ENCODE assay signal across 22 cellular contexts in genomic region chr11:110347660-110348059, GRCh38. TPM values are rescaled to one million over a fixed set of nuclear protein-coding genes. Genes with fewer than 3 reads are reported as not detected.
DNase-seq lines count a peak whose midpoint lies in the region; ATAC-seq, FAIRE-seq and TF ChIP-seq lines count a peak whose summit lies in the region.
"Had no signal": no experiment of that assay in that cellular context is flagged by ENCODE, and none has a peak within 500 bp of the region (broad histone marks: within the 10 kb centered on the region; RNA-seq: fewer than 3 reads in every experiment).

No MANE protein-coding gene starts in this region.

- H4K20me1 ChIP-seq in HepG2 (ENCODE audit: insufficient read depth, low read length) (no peaks in the 10 kb centered on the region), smooth muscle cell (ENCODE audit: low read depth) (no peaks in the 10 kb centered on the region)

- H3K9me3 Mint-ChIP-seq in activated CD4-positive, alpha-beta T cell treated with anti-CD3 and anti-CD28 coated beads for 36 hours (ENCODE audit: low read depth), result peaks cover 5% of the 10 kb centered on the region
- peaks cover 21% of the 10 kb centered on the region for H3K9me3 Mint-ChIP-seq in activated T-helper 1 cell treated with anti-CD3 and anti-CD28 coated beads, Interleukin-12 subunit alpha, Interleukin-12 subunit beta, Interleukin-2, Interleukin-4 antibody, amounts not matched to agents 30 ng/mL and 10 ng/mL and 1 ng/mL, durations not matched to agents 14 hours and 24 hours and 36 hours
- peaks cover 0 to 5% (median 0%) of the 10 kb centered on the region in 9 donors for H3K9me3 Mint-ChIP-seq in naive thymus-derived CD8-positive, alpha-beta T cell
- H3K9me3 Mint-ChIP-seq: CD4-positive, alpha-beta T cell had no signal

- H3K27me3 Mint-ChIP-seq in activated CD4-positive, alpha-beta T cell treated with anti-CD3 and anti-CD28 coated beads for 36 hours, result no peaks in the 10 kb centered on the region
- H3K27me3 Mint-ChIP-seq in activated T-helper 1 cell treated with anti-CD3 and anti-CD28 coated beads, Interleukin-12 subunit alpha, Interleukin-12 subunit beta, Interleukin-2, Interleukin-4 antibody, amounts not matched to agents 30 ng/mL and 10 ng/mL and 1 ng/mL, durations not matched to agents 14 hours and 24 hours and 36 hours (ENCODE audit: insufficient read depth), result no peaks in the 10 kb centered on the region
- peaks cover 0 to 5% (median 0%) of the 10 kb centered on the region in 5 donors for H3K27me3 Mint-ChIP-seq in naive thymus-derived CD8-positive, alpha-beta T cell
- H3K27me3 Mint-ChIP-seq: CD4-positive, alpha-beta T cell had no signal

- no peaks in the 10 kb centered on the region for H3K9me3 ChIP-seq in HepG2 (ENCODE audit: low read length)
- no peaks in the 10 kb centered on the region for H3K9me3 ChIP-seq in right lobe of liver
- H3K9me3 ChIP-seq in smooth muscle cell (replicated peaks; ENCODE audit: low read depth), result no peaks in the 10 kb centered on the region
- H3K9me3 ChIP-seq in heart left ventricle, result no peaks in the 10 kb centered on the region
- H3K9me3 ChIP-seq: BE2C, Caco-2, Peyer's patch had no signal

- H3K79me2 ChIP-seq in HepG2 (ENCODE audit: insufficient read depth, low read length), result no peaks in the 10 kb centered on the region
- H3K79me2 ChIP-seq in smooth muscle cell (ENCODE audit: low read depth), result no peaks in the 10 kb centered on the region

- H3K4me1 Mint-ChIP-seq in activated CD4-positive, alpha-beta T cell treated with anti-CD3 and anti-CD28 coated beads for 36 hours, result peaks cover 70% of the 10 kb centered on the region
- H3K4me1 Mint-ChIP-seq in activated T-helper 1 cell treated with anti-CD3 and anti-CD28 coated beads, Interleukin-12 subunit alpha, Interleukin-12 subunit beta, Interleukin-2, Interleukin-4 antibody, amounts not matched to agents 30 ng/mL and 10 ng/mL and 1 ng/mL, durations not matched to agents 14 hours and 24 hours and 36 hours (ENCODE audit: low read depth), result peaks cover 91% of the 10 kb centered on the region
- H3K4me1 Mint-ChIP-seq in naive thymus-derived CD8-positive, alpha-beta T cell, result peaks cover 0 to 24% (median 15%) of the 10 kb centered on the region in 4 donors

- no peak for DNase-seq in activated CD4-positive, alpha-beta T cell treated with anti-CD3 and anti-CD28 coated beads for 36 hours
- no peak for DNase-seq in activated CD4-positive, alpha-beta T cell treated with anti-CD3 and anti-CD28 coated beads, Interleukin-2, amount 50 U/mL, for 48 hours
- DNase-seq in HepG2 (ENCODE audit: low spot score) (no peak), right lobe of liver (no peak), smooth muscle cell (lab: John Stamatoyannopoulos, UW; ENCODE audit: unreplicated experiment) (no peak), heart left ventricle (no peak)
- no peak for DNase-seq in activated T-helper 1 cell treated with anti-CD3 and anti-CD28 coated beads, Interleukin-12 subunit alpha, Interleukin-12 subunit beta, Interleukin-2, Interleukin-4 antibody, amounts not matched to agents 30 ng/mL and 10 ng/mL and 1 ng/mL, durations not matched to agents 14 hours and 24 hours and 36 hours (ENCODE audit: low spot score)
- no peak for DNase-seq in naive thymus-derived CD8-positive, alpha-beta T cell
- DNase-seq: BE2C; CD4-positive, alpha-beta T cell; MV-4-11; NCI-H1417; NCI-H187; NCI-H2107; NCI-H510A; NCI-H748 treated with DMSO at 0.1 percent for 48 hours; NK-92 treated with Interleukin-12 subunit alpha and Interleukin-12 subunit beta, amount 100 ng/mL, for 24 hours; Peyer's patch had no signal

- no peak for TF ChIP-seq EP300 in HepG2 (IDR thresholded peaks at IDR 0.05; ENCODE audit: low read depth in 2 of 2, low read length in 2 of 2)
- no peak for TF ChIP-seq EP300 in HepG2 (CRISPR knock-in tag; IDR thresholded peaks at IDR 0.05; ENCODE audit: borderline replicate concordance)

- no peak for FAIRE-seq in HepG2 (lab: Jason Lieb, UNC)
- FAIRE-seq: G401.6, H54 had no signal

- no peaks in the 10 kb centered on the region for H3K27me3 ChIP-seq in HepG2 (ENCODE audit: control insufficient read depth in 1 of 2, insufficient read depth in 2 of 2, low read length in 2 of 2)
- no peaks in the 10 kb centered on the region for H3K27me3 ChIP-seq in right lobe of liver
- H3K27me3 ChIP-seq in smooth muscle cell (ENCODE audit: low read depth), result no peaks in the 10 kb centered on the region
- no peaks in the 10 kb centered on the region for H3K27me3 ChIP-seq in heart left ventricle
- H3K27me3 ChIP-seq: Peyer's patch had no signal

- H3F3A ChIP-seq in smooth muscle cell (ENCODE audit: low read depth), result no peaks in the 10 kb centered on the region

- intact Hi-C loops in activated CD4-positive, alpha-beta T cell treated with anti-CD3 and anti-CD28 coated beads for 36 hours (cut with DNase I, micrococcal nuclease), result loop anchor here (5.0 to 10.0 kb wide), 6 partner anchors 35 to 1613 kb away; partner anchors contain the start of genes DIXDC1 (in 1 of the 2) and ZC3H12C (in 1 of the 2)
- intact Hi-C loops in HepG2 (cut with micrococcal nuclease; ENCODE audit: unreplicated experiment), result no loop called here
- intact Hi-C loops in right lobe of liver (cut with DNase I), result no loop called here
- intact Hi-C loops in activated T-helper 1 cell treated with anti-CD3 and anti-CD28 coated beads, Interleukin-12 subunit alpha, Interleukin-12 subunit beta, Interleukin-2, Interleukin-4 antibody, amounts not matched to agents 30 ng/mL and 10 ng/mL and 1 ng/mL, durations not matched to agents 14 hours and 24 hours and 36 hours (cut with micrococcal nuclease), result loop anchor here (2.0 to 10.0 kb wide), 4 partner anchors 257 to 1590 kb away; partner anchors contain the start of gene DIXDC1
- intact Hi-C loops in heart left ventricle (cut with DNase I), result no loop called here

- peaks cover 9% of the 10 kb centered on the region for H3K36me3 Mint-ChIP-seq in activated CD4-positive, alpha-beta T cell treated with anti-CD3 and anti-CD28 coated beads for 36 hours (ENCODE audit: low read depth)
- peaks cover 22% of the 10 kb centered on the region for H3K36me3 Mint-ChIP-seq in activated T-helper 1 cell treated with anti-CD3 and anti-CD28 coated beads, Interleukin-12 subunit alpha, Interleukin-12 subunit beta, Interleukin-2, Interleukin-4 antibody, amounts not matched to agents 30 ng/mL and 10 ng/mL and 1 ng/mL, durations not matched to agents 14 hours and 24 hours and 36 hours (ENCODE audit: low read depth)
- H3K36me3 Mint-ChIP-seq in naive thymus-derived CD8-positive, alpha-beta T cell, result no peaks in the 10 kb centered on the region

- no peak overlapping the region for H3K4me2 ChIP-seq in HepG2 (ENCODE audit: low read depth, low read length)
- no peak overlapping the region for H3K4me2 ChIP-seq in smooth muscle cell

- H3K9ac ChIP-seq in HepG2 (ENCODE audit: insufficient read depth, low read depth, low read length) (no peak overlapping the region), smooth muscle cell (ENCODE audit: low read depth) (no peak overlapping the region)
- H3K9ac ChIP-seq: KMS-11 had no signal

- H3K27ac ChIP-seq in HepG2 (ENCODE audit: extremely low read length, insufficient read depth, low read length), result no peak overlapping the region
- H3K27ac ChIP-seq in right lobe of liver, result no peak overlapping the region
- H3K27ac ChIP-seq in smooth muscle cell (ENCODE audit: low read depth), result peak overlapping the region; percentile 92
- H3K27ac ChIP-seq in heart left ventricle, result no peak overlapping the region
- H3K27ac ChIP-seq: Peyer's patch had no signal

- TF ChIP-seq CTCF in HepG2 (CRISPR knock-in tag; IDR thresholded peaks at IDR 0.05) (no peak), right lobe of liver (IDR thresholded peaks at IDR 0.05) (no peak), smooth muscle cell (IDR thresholded peaks at IDR 0.05; ENCODE audit: borderline replicate concordance, insufficient read depth, poor library complexity, severe bottlenecking) (no peak), heart left ventricle (IDR thresholded peaks at IDR 0.05) (no peak)

- no TSS peak for BruUV-seq in HepG2 (replicated peaks; lab: Mats Ljungman, UMichigan)

- no peak for ATAC-seq in activated CD4-positive, alpha-beta T cell treated with anti-CD3 and anti-CD28 coated beads for 36 hours
- ATAC-seq in HepG2 (no peak), right lobe of liver (no peak), heart left ventricle (no peak)
- no peak for ATAC-seq in naive thymus-derived CD8-positive, alpha-beta T cell

- H3K4me3 ChIP-seq in HepG2 (replicated peaks in 1 of 3; ENCODE audit: insufficient read depth in 1 of 3, low read depth in 2 of 3, low read length in 3 of 3), result no peak overlapping the region
- no peak overlapping the region for H3K4me3 ChIP-seq in right lobe of liver
- H3K4me3 ChIP-seq in smooth muscle cell, result no peak overlapping the region
- H3K4me3 ChIP-seq in heart left ventricle, result no peak overlapping the region
- H3K4me3 ChIP-seq: Peyer's patch had no signal

- H3K27ac Mint-ChIP-seq in activated CD4-positive, alpha-beta T cell treated with anti-CD3 and anti-CD28 coated beads for 36 hours, result peak overlapping the region; percentile 98
- peak overlapping the region; percentile 98 for H3K27ac Mint-ChIP-seq in activated T-helper 1 cell treated with anti-CD3 and anti-CD28 coated beads, Interleukin-12 subunit alpha, Interleukin-12 subunit beta, Interleukin-2, Interleukin-4 antibody, amounts not matched to agents 30 ng/mL and 10 ng/mL and 1 ng/mL, durations not matched to agents 14 hours and 24 hours and 36 hours
- no peak overlapping the region for H3K27ac Mint-ChIP-seq in naive thymus-derived CD8-positive, alpha-beta T cell
- H3K27ac Mint-ChIP-seq: CD4-positive, alpha-beta T cell had no signal

- H2AFZ ChIP-seq in HepG2 (ENCODE audit: low read length), result no peak overlapping the region
- H2AFZ ChIP-seq in smooth muscle cell (ENCODE audit: low read depth), result no peak overlapping the region

- TF ChIP-seq POLR2A in HepG2 (IDR thresholded peaks at IDR 0.05; ENCODE audit: insufficient read depth in 1 of 2, low read depth in 2 of 2, low read length in 2 of 2), result no peak
- TF ChIP-seq POLR2A in right lobe of liver (IDR thresholded peaks at IDR 0.05), result no peak
- TF ChIP-seq POLR2A in heart left ventricle (IDR thresholded peaks at IDR 0.05), result no peak

- in situ Hi-C loops in HepG2 (cut with HindIII; ENCODE audit: extremely low pct_ligation_motif_present, low pct_unique_long_range_greater_than_20kb), result no loop called here

- no peaks in the 10 kb centered on the region for H3K36me3 ChIP-seq in HepG2 (replicated peaks in 1 of 2; ENCODE audit: control insufficient read depth in 1 of 2, insufficient read depth in 2 of 2, low read length in 2 of 2)
- H3K36me3 ChIP-seq in right lobe of liver, result no peaks in the 10 kb centered on the region
- no peaks in the 10 kb centered on the region for H3K36me3 ChIP-seq in smooth muscle cell (ENCODE audit: low read depth)
- no peaks in the 10 kb centered on the region for H3K36me3 ChIP-seq in heart left ventricle
- H3K36me3 ChIP-seq: BE2C, Peyer's patch had no signal

- H3K4me1 ChIP-seq in HepG2 (ENCODE audit: insufficient read depth, low read length), result peaks cover 9% of the 10 kb centered on the region; the same call in 1 of the 2 replicates
- H3K4me1 ChIP-seq in right lobe of liver, result peaks cover 0 to 15% (median 4%) of the 10 kb centered on the region in 4 donors
- peaks cover 10% of the 10 kb centered on the region for H3K4me1 ChIP-seq in smooth muscle cell (ENCODE audit: low read depth)
- H3K4me1 ChIP-seq in heart left ventricle, result peaks cover 0 to 28% (median 1%) of the 10 kb centered on the region in 12 donors
- H3K4me1 ChIP-seq: BE2C, Peyer's patch had no signal

- H3K4me3 Mint-ChIP-seq in activated CD4-positive, alpha-beta T cell treated with anti-CD3 and anti-CD28 coated beads for 36 hours, result no peak overlapping the region
- H3K4me3 Mint-ChIP-seq in activated T-helper 1 cell treated with anti-CD3 and anti-CD28 coated beads, Interleukin-12 subunit alpha, Interleukin-12 subunit beta, Interleukin-2, Interleukin-4 antibody, amounts not matched to agents 30 ng/mL and 10 ng/mL and 1 ng/mL, durations not matched to agents 14 hours and 24 hours and 36 hours, result no peak overlapping the region
- H3K4me3 Mint-ChIP-seq in naive thymus-derived CD8-positive, alpha-beta T cell, result no peak overlapping the region
- H3K4me3 Mint-ChIP-seq: CD4-positive, alpha-beta T cell had no signal

- WGBS in HepG2 (ENCODE audit: low lambda C conversion rate), result 85% methylated on average over 4 of the region's 4 CpGs
- WGBS in right lobe of liver (ENCODE audit: insufficient coverage, low coverage, low lambda C conversion rate, missing lambda C conversion rate), result 100% methylated on average over 4 of the region's 4 CpGs
- 98% methylated on average over 4 of the region's 4 CpGs for WGBS in smooth muscle cell (ENCODE audit: low lambda C conversion rate)
- 98 to 99% (median 98%) methylated on average over 4 of the region's 4 CpGs for WGBS in heart left ventricle, 4 donors

- TF ChIP-seq RAD21 in HepG2 (CRISPR knock-in tag; IDR thresholded peaks at IDR 0.05), result no peak

- POLR2A ChIA-PET in activated CD4-positive, alpha-beta T cell treated with anti-CD3 and anti-CD28 coated beads for 36 hours (lab: Charles Lee), result no interaction called here
- POLR2A ChIA-PET in HepG2 (lab: Yijun Ruan, JAX), result no interaction called here
- POLR2A ChIA-PET in naive thymus-derived CD8-positive, alpha-beta T cell (lab: Charles Lee), result no interaction called here

- CTCF ChIA-PET in activated CD4-positive, alpha-beta T cell treated with anti-CD3 and anti-CD28 coated beads for 36 hours (lab: Charles Lee), result no interaction called here
- CTCF ChIA-PET in HepG2 (lab: Yijun Ruan, JAX; ENCODE audit: low intra/inter-chr PET ratio, low total read pairs), result no interaction called here

RNA-seq across cellular contexts. Expression of gene RDX, which starts 51.2 kb away (rescaled TPM):
- 10 to 100 TPM; 53.9 to 61.7 TPM for total RNA-seq in activated CD4-positive, alpha-beta T cell treated with anti-CD3 and anti-CD28 coated beads for 36 hours
- total RNA-seq in HepG2 (2016; rRNA removed; fragmentation: Illumina TruSeq; extraction: Trizol) (63.1 and 93.4 TPM in 2 replicates), right lobe of liver (10 to 100 TPM; 47.1 to 87.8 (median 81.8) TPM), smooth muscle cell (146 and 165 TPM in 2 replicates), heart left ventricle (100 to 1,000 TPM in 8 of 9 donors, 10 to 100 TPM in 1; 96.8 to 148 (median 126) TPM)
- total RNA-seq in HepG2 (2016; cell fraction: cytosol; rRNA removed; fragmentation: Illumina TruSeq; extraction: Trizol; ENCODE audit: low read depth), result 6.5 and 8.1 TPM in 2 replicates
- total RNA-seq in HepG2 (2016; cell fraction: insoluble cytoplasmic fraction; rRNA removed; fragmentation: Illumina TruSeq; extraction: Trizol), result 58.8 and 76.9 TPM in 2 replicates
- 20.6 and 25.7 TPM in 2 replicates for total RNA-seq in HepG2 (2016; cell fraction: membrane; rRNA removed; fragmentation: Illumina TruSeq; extraction: Trizol)
- total RNA-seq in HepG2 (2016; cell fraction: nucleus; rRNA removed; fragmentation: Illumina TruSeq; extraction: Trizol), result 32.3 and 40.7 TPM in 2 replicates
- polyA plus RNA-seq in HepG2 (2011; rRNA removed) (12.7 and 20.7 TPM in 2 replicates), smooth muscle cell (137 and 217 TPM in 2 replicates), heart left ventricle (10 to 100 TPM; 33.5 to 56.7 TPM)
- polyA plus RNA-seq in HepG2 (2011; cell fraction: cytosol; rRNA removed), result 7.4 and 9.4 TPM in 2 replicates
- 5.0 and 8.0 TPM in 2 replicates for polyA plus RNA-seq in HepG2 (2011; cell fraction: nucleus; rRNA removed)
- 41.4 and 47.6 TPM in 2 replicates for polyA plus RNA-seq in HepG2 (2012)
- polyA plus RNA-seq in HepG2 (2016; cell fraction: cytosol; fragmentation: Illumina TruSeq; extraction: Trizol; ENCODE audit: low read depth), result 3.3 and 3.9 TPM in 2 replicates
- polyA plus RNA-seq in HepG2 (2016; cell fraction: insoluble cytoplasmic fraction; fragmentation: Illumina TruSeq; extraction: Trizol; ENCODE audit: low read depth), result 55.3 and 66.3 TPM in 2 replicates
- polyA plus RNA-seq in HepG2 (2016; cell fraction: membrane; fragmentation: Illumina TruSeq; extraction: Trizol; ENCODE audit: low read depth), result 8.9 and 11.8 TPM in 2 replicates
- polyA plus RNA-seq in HepG2 (2016; cell fraction: nucleus; fragmentation: Illumina TruSeq; extraction: Trizol; ENCODE audit: insufficient read depth, low read depth), result 25.6 and 30.3 TPM in 2 replicates
- 16.4 and 35.5 TPM in 2 replicates for polyA minus RNA-seq in HepG2 (2011; rRNA and poly(A)+ RNA removed; ENCODE audit: low replicate concordance)
- polyA minus RNA-seq in HepG2 (2011; cell fraction: cytosol; rRNA and poly(A)+ RNA removed), result 38.8 and 46.6 TPM in 2 replicates
- 29.5 and 31.2 TPM in 2 replicates for polyA minus RNA-seq in HepG2 (2011; cell fraction: nucleus; rRNA and poly(A)+ RNA removed)
- total RNA-seq in activated T-helper 1 cell treated with anti-CD3 and anti-CD28 coated beads, Interleukin-12 subunit alpha, Interleukin-12 subunit beta, Interleukin-2, Interleukin-4 antibody, amounts not matched to agents 30 ng/mL and 10 ng/mL and 1 ng/mL, durations not matched to agents 14 hours and 24 hours and 36 hours, result 94.6 and 98.9 TPM in 2 replicates
- 10 to 100 TPM; 11.7 to 14.1 TPM for total RNA-seq in naive thymus-derived CD8-positive, alpha-beta T cell
- polyA plus RNA-seq in naive thymus-derived CD8-positive, alpha-beta T cell, result 10 to 100 TPM in 1 of 3 donors, 1 to 10 TPM in 2; 1.8 to 10.8 (median 5.4) TPM

Comparison
In these comparisons a context has a peak if more than half of its experiments do, and no peak if none do; other contexts are left out.
1. H3K27ac Mint-ChIP-seq: peak in activated CD4-positive, alpha-beta T cell treated with anti-CD3 and anti-CD28 coated beads for 36 hours (single experiment) and activated T-helper 1 cell treated with anti-CD3 and anti-CD28 coated beads, Interleukin-12 subunit alpha, Interleukin-12 subunit beta, Interleukin-2, Interleukin-4 antibody, amounts not matched to agents 30 ng/mL and 10 ng/mL and 1 ng/mL, durations not matched to agents 14 hours and 24 hours and 36 hours (single experiment); none in naive thymus-derived CD8-positive, alpha-beta T cell (0 of 10).
2. intact Hi-C loops: an anchor here in activated CD4-positive, alpha-beta T cell treated with anti-CD3 and anti-CD28 coated beads for 36 hours (5.0 to 10.0 kb wide) and activated T-helper 1 cell treated with anti-CD3 and anti-CD28 coated beads, Interleukin-12 subunit alpha, Interleukin-12 subunit beta, Interleukin-2, Interleukin-4 antibody, amounts not matched to agents 30 ng/mL and 10 ng/mL and 1 ng/mL, durations not matched to agents 14 hours and 24 hours and 36 hours (2.0 to 10.0 kb wide); none called in HepG2, right lobe of liver and heart left ventricle.